In the genomic region with DNA sequence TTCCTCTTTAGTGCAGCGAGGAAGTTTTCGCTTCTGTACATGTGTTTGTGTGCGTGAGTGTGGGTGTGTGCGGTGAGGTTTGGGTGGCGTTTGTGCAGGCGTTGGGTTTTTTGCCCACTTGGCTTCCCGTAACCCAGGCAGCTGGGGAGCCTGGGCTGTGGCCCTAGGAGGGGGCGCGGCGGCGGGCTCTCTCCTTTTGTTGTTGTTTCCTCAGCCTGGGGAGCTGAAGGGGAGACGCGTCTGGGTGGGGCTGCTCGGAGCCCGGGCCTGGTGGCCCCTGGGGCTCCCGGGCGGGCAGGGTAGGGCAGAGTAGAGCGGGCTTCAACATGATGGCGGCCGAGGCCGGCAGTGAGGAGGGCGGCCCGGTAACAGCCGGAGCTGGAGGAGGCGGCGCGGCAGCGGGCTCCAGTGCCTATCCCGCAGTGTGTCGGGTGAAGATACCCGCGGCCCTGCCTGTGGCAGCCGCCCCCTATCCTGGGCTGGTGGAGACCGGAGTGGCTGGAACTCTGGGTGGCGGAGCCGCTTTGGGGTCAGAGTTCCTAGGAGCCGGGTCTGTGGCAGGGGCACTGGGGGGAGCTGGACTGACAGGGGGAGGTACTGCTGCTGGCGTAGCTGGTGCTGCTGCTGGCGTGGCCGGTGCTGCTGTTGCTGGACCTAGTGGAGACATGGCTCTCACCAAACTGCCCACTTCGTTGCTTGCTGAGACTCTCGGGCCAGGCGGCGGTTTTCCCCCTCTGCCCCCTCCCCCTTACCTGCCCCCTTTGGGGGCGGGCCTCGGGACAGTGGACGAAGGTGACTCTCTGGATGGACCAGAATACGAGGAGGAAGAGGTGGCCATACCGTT, we compare ENCODE assay signal across 8 cellular contexts. TPM values are rescaled to one million over a fixed set of nuclear protein-coding genes. Genes with fewer than 3 reads are reported as not detected.
DNase-seq lines count a peak whose midpoint lies in the region; ATAC-seq and TF ChIP-seq lines count a peak whose summit lies in the region.

No MANE protein-coding gene starts in this region.

- H3K4me3 ChIP-seq in SK-N-MC (peak overlapping the region; percentile 88), ovary (peak overlapping the region; percentile 72), tibial artery (peak overlapping the region; percentile 79 to 80)

- peak overlapping the region; percentile 77 for H3K9ac ChIP-seq in SK-N-MC (ENCODE audit: insufficient read length)

- H3K4me1 ChIP-seq in ovary (ENCODE audit: insufficient read depth) (peaks cover 2% of the 10 kb centered on the region), tibial artery (peaks cover 0 to 28% (median 10%) of the 10 kb centered on the region in 4 donors)

- peaks cover 25% of the 10 kb centered on the region for H3K4me1 Mint-ChIP-seq in Calu3 (ENCODE audit: low read depth, unreplicated experiment)

- 0 to 1% (median 1%) methylated on average over 47 to 49 of the region's 49 CpGs for WGBS in ovary, 3 donors

- no peaks in the 10 kb centered on the region for H3K27me3 Mint-ChIP-seq in Calu3 (ENCODE audit: unreplicated experiment)

- intact Hi-C loops in Calu3 (cut with micrococcal nuclease; ENCODE audit: unreplicated experiment) (loop anchor here (1.0 to 5.0 kb wide), 4 partner anchors 96 to 198 kb away; no protein-coding TSS in a partner anchor), Right ventricle myocardium superior (cut with DNase I) (loop anchor here (10.0 kb wide), 1 partner anchor 146 kb away; the partner anchor contains the start of gene CCNH), ovary (cut with DNase I) (loop anchor here in 1 of 4 donors (10.0 kb wide), 1 partner anchor 146 kb away; the partner anchor contains the start of gene CCNH), tibial artery (cut with DNase I; ENCODE audit: low total_unique reads) (loop anchor here (10.0 kb wide), 1 partner anchor 146 kb away; the partner anchor contains the start of gene CCNH)

- TF ChIP-seq CTCF in Calu3 (IDR thresholded peaks at IDR 0.05; ENCODE audit: unreplicated experiment) (no peak), ovary (IDR thresholded peaks at IDR 0.05) (no peak), tibial artery (IDR thresholded peaks at IDR 0.05) (no peak)

- H3K9me3 Mint-ChIP-seq in Calu3 (ENCODE audit: low read depth, unreplicated experiment) = no peaks in the 10 kb centered on the region

- CTCF ChIA-PET in Calu3 (lab: Charles Lee) = interaction anchor here (0.6 to 2.5 kb wide), 9 partner anchors 58 to 198 kb away, joined by 3 to 15 read pairs (median 3); no protein-coding TSS in a partner anchor

- DNase-seq in Calu3 (peak; percentile 90), SK-N-MC (ENCODE audit: low read depth, low spot score) (peak; percentile 14), Right ventricle myocardium superior (peak; percentile 82), ovary (peak; percentile 63 to 80 (median 75)), tibial artery (peak; percentile 55 to 79)
- DNase-seq in activated naive CD8-positive, alpha-beta T cell treated with anti-CD3 and anti-CD28 coated beads, Interleukin-2, amount 50 U/mL, for 16 hours (ENCODE audit: low read depth, low spot score) = peak; percentile 64

- H3K27me3 ChIP-seq in ovary (no peaks in the 10 kb centered on the region), tibial artery (no peaks in the 10 kb centered on the region)

- peaks cover 58% of the 10 kb centered on the region for H3K36me3 Mint-ChIP-seq in Calu3 (ENCODE audit: insufficient read depth, unreplicated experiment)

- no peaks in the 10 kb centered on the region; the same call in 1 of the 2 replicates for H3K36me3 ChIP-seq in SK-N-MC (ENCODE audit: insufficient read depth, low read length)
- H3K36me3 ChIP-seq in ovary = no peaks in the 10 kb centered on the region
- no peaks in the 10 kb centered on the region for H3K36me3 ChIP-seq in tibial artery

- peak overlapping the region; percentile 97 for H3K4me3 Mint-ChIP-seq in Calu3 (ENCODE audit: low read depth, unreplicated experiment)

- H3K27ac ChIP-seq in SK-N-MC (peak overlapping the region; percentile 75; the same call in 1 of the 2 replicates), ovary (peak overlapping the region; percentile 68 to 81), tibial artery (peak overlapping the region; percentile 85 to 94)

- peak; percentile 47 for ATAC-seq in GM19463 (IDR thresholded peaks at IDR 0.05; ENCODE audit: unreplicated experiment)
- ATAC-seq in HG03571 (IDR thresholded peaks at IDR 0.05; ENCODE audit: unreplicated experiment) = peak; percentile 53
- peak; percentile 84 for ATAC-seq in Right ventricle myocardium superior (ENCODE audit: poor library complexity)

- no peak for TF ChIP-seq EP300 in ovary (IDR thresholded peaks at IDR 0.05)

- no peak for TF ChIP-seq POLR2A in ovary (IDR thresholded peaks at IDR 0.05)

- no peaks in the 10 kb centered on the region for H3K9me3 ChIP-seq in SK-N-MC (ENCODE audit: low read depth, low read length)
- H3K9me3 ChIP-seq in ovary = no peaks in the 10 kb centered on the region
- no peaks in the 10 kb centered on the region for H3K9me3 ChIP-seq in tibial artery

- BruUV-seq in Calu3 (replicated peaks; lab: Mats Ljungman, UMichigan) = TSS peak; percentile 75

- H3K27ac Mint-ChIP-seq in Calu3 (ENCODE audit: unreplicated experiment) = peak overlapping the region; percentile 93

RNA-seq across cellular contexts. Expression of gene RASA1, which starts 0.7 kb away (rescaled TPM):
- total RNA-seq in Calu3 (2022) (163 and 193 TPM in 2 replicates), Right ventricle myocardium superior (18.1 TPM), ovary (10 to 100 TPM; 22.5 to 33.9 (median 31.1) TPM)
- 10 to 100 TPM; 19.6 to 30.2 TPM for polyA plus RNA-seq in ovary

Comparison
In these comparisons a context has a peak if more than half of its experiments do, and no peak if none do; other contexts are left out.
1. Peak in every context shown above with its lines: DNase-seq, ATAC-seq, H3K4me3 ChIP-seq and H3K27ac ChIP-seq.
2. DNase-seq: peak in every context shown above with its lines; median percentile 90 in Calu3; 82 in Right ventricle myocardium superior; 75 in ovary; 67 in tibial artery; 64 in activated naive CD8-positive, alpha-beta T cell treated with anti-CD3 and anti-CD28 coated beads, Interleukin-2, amount 50 U/mL, for 16 hours; 14 in SK-N-MC.